Comparison of ENCODE assay signal across 8 cellular contexts in genomic region chr12:6851153-6851920, GRCh38. TPM values are rescaled to one million over a fixed set of nuclear protein-coding genes. Genes with fewer than 3 reads are reported as not detected.
A peak's percentile ranks its signal among the peaks of the same experiment; 100 is the strongest.
DNase-seq lines count a peak whose midpoint lies in the region; ATAC-seq and TF ChIP-seq lines count a peak whose summit lies in the region.

CDCA3 (minus strand) TSS chr12:6851286; CDS start chr12:6850952, 334 bp downstream.

- peak within 1 kb of the TSS; percentile 95 for H3K4me3 Mint-ChIP-seq in GM23338
- peak within 1 kb of the TSS; percentile 83 to 100 (median 97) for H3K4me3 Mint-ChIP-seq in naive B cell
- peak within 1 kb of the TSS; percentile 84 for H3K4me3 Mint-ChIP-seq in stimulated activated memory B cell treated with anti-CD40 and anti-IgM and Interleukin-4, amounts not matched to agents 10 μg/mL and 1 μg/mL and 100 μg/mL, for 72 hours

- H3K27me3 Mint-ChIP-seq in GM23338 (ENCODE audit: insufficient read depth, low read depth, poor library complexity) (peaks cover 30% of the 10 kb centered on the region), naive B cell (no peaks in the 10 kb centered on the region)
- no peaks in the 10 kb centered on the region for H3K27me3 Mint-ChIP-seq in stimulated activated memory B cell treated with anti-CD40 and anti-IgM and Interleukin-4, amounts not matched to agents 10 μg/mL and 1 μg/mL and 100 μg/mL, for 72 hours

- H3K4me3 ChIP-seq in DOHH2 (ENCODE audit: low read length): peak within 1 kb of the TSS; percentile 77
- peak within 1 kb of the TSS; percentile 80 for H3K4me3 ChIP-seq in GM23338

- no peaks in the 10 kb centered on the region for H3K9me3 ChIP-seq in DOHH2 (ENCODE audit: control insufficient read depth, insufficient read depth, low read length)

- peaks cover 51% of the 10 kb centered on the region for H3K79me2 ChIP-seq in DOHH2 (ENCODE audit: control insufficient read depth, low read length)
- H3K79me2 ChIP-seq in GM23338 (replicated peaks; ENCODE audit: insufficient read depth): peaks cover 41% of the 10 kb centered on the region

- H3K4me2 ChIP-seq in DOHH2 (ENCODE audit: low read length) (peak within 1 kb of the TSS; percentile 99), GM23338 (peak within 1 kb of the TSS; percentile 78)

- DNase-seq in GM23338 (ENCODE audit: low spot score): peak; percentile 100
- DNase-seq in LHCN-M2 (ENCODE audit: low read depth): peak; percentile 99
- DNase-seq in RPMI8226: peak; percentile 98
- DNase-seq in activated T-helper 1 cell treated with anti-CD3 and anti-CD28 coated beads, Interleukin-2, amount 50 U/mL, for 16 hours (ENCODE audit: low read depth in 1 of 2, low spot score in 1 of 2): peak; percentile 79 to 80
- DNase-seq in fibroblast of gingiva (ENCODE audit: low read depth): peak; percentile 97
- peak; percentile 89 for DNase-seq in naive B cell

- peak within 1 kb of the TSS; percentile 69 for H2AFZ ChIP-seq in GM23338

- H3K27ac ChIP-seq in DOHH2 (ENCODE audit: low read depth, low read length): peak within 1 kb of the TSS; percentile 64
- H3K27ac ChIP-seq in GM23338 (ENCODE audit: low read depth): peak within 1 kb of the TSS; percentile 20; the same call in 1 of the 2 replicates

- H3K4me1 ChIP-seq in DOHH2 (ENCODE audit: control insufficient read depth, low read length) (peaks cover 32% of the 10 kb centered on the region), GM23338 (ENCODE audit: insufficient read depth) (peaks cover 19% of the 10 kb centered on the region)

- H3K36me3 ChIP-seq in DOHH2 (ENCODE audit: control insufficient read depth, low read length): peaks cover 73% of the 10 kb centered on the region
- H3K36me3 ChIP-seq in GM23338 (ENCODE audit: insufficient read depth): peaks cover 26% of the 10 kb centered on the region

- H3K9me3 Mint-ChIP-seq in GM23338: no peaks in the 10 kb centered on the region
- no peaks in the 10 kb centered on the region for H3K9me3 Mint-ChIP-seq in naive B cell
- H3K9me3 Mint-ChIP-seq in stimulated activated memory B cell treated with anti-CD40 and anti-IgM and Interleukin-4, amounts not matched to agents 10 μg/mL and 1 μg/mL and 100 μg/mL, for 72 hours: no peaks in the 10 kb centered on the region

- H3F3A ChIP-seq in DOHH2 (ENCODE audit: control insufficient read depth, insufficient read depth) (peaks cover 2% of the 10 kb centered on the region; the same call in 1 of the 2 replicates), GM23338 (replicated peaks; ENCODE audit: low read depth) (peaks cover 14% of the 10 kb centered on the region; the same call in 1 of the 2 replicates)

- H3K9me2 ChIP-seq in DOHH2 (replicated peaks; ENCODE audit: control insufficient read depth, low read length) (no peaks in the 10 kb centered on the region), GM23338 (ENCODE audit: insufficient read depth) (no peaks in the 10 kb centered on the region)

- H3K27ac Mint-ChIP-seq in GM23338 (peak within 1 kb of the TSS; percentile 99), naive B cell (peak within 1 kb of the TSS; percentile 81 to 100 (median 100))
- H3K27ac Mint-ChIP-seq in stimulated activated memory B cell treated with anti-CD40 and anti-IgM and Interleukin-4, amounts not matched to agents 10 μg/mL and 1 μg/mL and 100 μg/mL, for 72 hours: peak within 1 kb of the TSS; percentile 82

- peak; percentile 77 for ATAC-seq in GM23338
- ATAC-seq in naive B cell (ENCODE audit: low read depth in 2 of 2): peak; percentile 54 to 58
- ATAC-seq in stimulated activated memory B cell treated with anti-CD40 and anti-IgM and Interleukin-4, amounts not matched to agents 10 μg/mL and 1 μg/mL and 100 μg/mL, for 72 hours: peak; percentile 79

- H3K36me3 Mint-ChIP-seq in GM23338 (ENCODE audit: low read depth): peaks cover 49% of the 10 kb centered on the region
- H3K36me3 Mint-ChIP-seq in naive B cell: peaks cover 4 to 8% of the 10 kb centered on the region in 2 donors
- peaks cover 15% of the 10 kb centered on the region for H3K36me3 Mint-ChIP-seq in stimulated activated memory B cell treated with anti-CD40 and anti-IgM and Interleukin-4, amounts not matched to agents 10 μg/mL and 1 μg/mL and 100 μg/mL, for 72 hours

- H3K4me1 Mint-ChIP-seq in GM23338 (peaks cover 15% of the 10 kb centered on the region), naive B cell (peaks cover 22 to 33% (median 32%) of the 10 kb centered on the region in 3 donors)
- H3K4me1 Mint-ChIP-seq in stimulated activated memory B cell treated with anti-CD40 and anti-IgM and Interleukin-4, amounts not matched to agents 10 μg/mL and 1 μg/mL and 100 μg/mL, for 72 hours: peaks cover 57% of the 10 kb centered on the region

- H4K20me1 ChIP-seq in DOHH2 (ENCODE audit: control insufficient read depth, insufficient read depth, low read depth, low read length): no peaks in the 10 kb centered on the region
- H4K20me1 ChIP-seq in GM23338 (replicated peaks; ENCODE audit: insufficient read depth): peaks cover 4% of the 10 kb centered on the region; the same call in 1 of the 2 replicates

- no peak for TF ChIP-seq CTCF in DOHH2 (IDR thresholded peaks at IDR 0.05; ENCODE audit: low read depth, low read length, poor library complexity, severe bottlenecking)
- TF ChIP-seq CTCF in GM23338 (conservative IDR thresholded peaks at IDR 0.05; ENCODE audit: low read depth in 2 of 2): no peak

- H3K27me3 ChIP-seq in DOHH2 (ENCODE audit: control insufficient read depth, low read length) (no peaks in the 10 kb centered on the region), GM23338 (ENCODE audit: insufficient read depth) (no peaks in the 10 kb centered on the region)

TF ChIP-seq in GM23338, 12 proteins besides CTCF, POLR2A, EP300 and RAD21:
- TF ChIP-seq CREB1 (CRISPR knock-in tag; IDR thresholded peaks at IDR 0.05; ENCODE audit: low read depth) (peak; percentile 89), JUNB (IDR thresholded peaks at IDR 0.05; ENCODE audit: unreplicated experiment) (no peak), ZNF462 (CRISPR knock-in tag; IDR thresholded peaks at IDR 0.05) (no peak), ZNF331 (CRISPR knock-in tag; IDR thresholded peaks at IDR 0.05; ENCODE audit: low read depth) (no peak), POLR2AphosphoS5 (IDR thresholded peaks at IDR 0.05; ENCODE audit: low read depth) (peak; percentile 69), NANOG (IDR thresholded peaks at IDR 0.05; ENCODE audit: borderline replicate concordance) (no peak)
TF ChIP-seq in GM23338: peak in this region for 2.

RNA-seq across cellular contexts. Expression of gene CDCA3, which starts in this region (rescaled TPM):
- total RNA-seq in GM23338 (2014; rRNA removed; shearing (Covaris generic)): 37.2 and 47.4 TPM in 2 replicates
- polyA plus RNA-seq in GM23338 (2016; fragmentation: Nextera tagmentation; extraction: Ambion mirVana) (75.6 and 79.2 TPM in 2 replicates), naive B cell (ENCODE audit: low read depth in 6 of 6) (1 to 10 TPM in 1 of 6 donors, under 1 TPM in 3, not detected in 2; 0.74 to 1.0 (median 0.89) TPM)
- total RNA-seq in LHCN-M2 (2014; rRNA removed): 101 and 120 TPM in 2 replicates
- 89.4 TPM for polyA plus RNA-seq in LHCN-M2 (2012)

Comparison
In these comparisons a context has a peak if more than half of its experiments do, and no peak if none do; other contexts are left out.
1. Peak in every context shown above with its lines: DNase-seq, ATAC-seq, H3K4me3 ChIP-seq and H3K27ac ChIP-seq.
2. RNA of gene CDCA3 (polyA plus RNA-seq): 75.6 to 79.2 TPM in GM23338; 0.74 to 1.0 TPM in naive B cell; every median in the first group is over 10 times any median in the second.